ENCODE assay signal across 20 cellular contexts in genomic region chr3:105705011-105705410, GRCh38.
"Had no signal": no experiment of that assay in that cellular context is flagged by ENCODE, and none has a peak within 500 bp of the region (broad histone marks: within the 10 kb centered on the region; RNA-seq: fewer than 3 reads in every experiment).

No MANE protein-coding gene starts in this region.

- H3K9me3 Mint-ChIP-seq: dendritic cell treated with granulocyte-macrophage colony-stimulating factor and Interleukin-4, amounts not matched to agents 40 ng/mL and 50 ng/mL, for 4 days had no signal

- DNase-seq: esophagus squamous epithelium; foreskin fibroblast; glutamatergic neuron; islet precursor cell; mammary epithelial cell; mucosa of descending colon; naive thymus-derived CD8-positive, alpha-beta T cell; posterior cingulate gyrus; sigmoid colon; stimulated activated CD4-positive, alpha-beta T cell treated with anti-CD3 and anti-CD28 coated beads, Interleukin-12 subunit alpha, Interleukin-12 subunit beta, amount 100 ng/mL, for 4 hours; stimulated activated naive CD4-positive, alpha-beta T cell; stomach; substantia nigra; uterus had no signal

- H3K4me1 Mint-ChIP-seq: neural crest cell had no signal

- H3K4me1 ChIP-seq: esophagus squamous epithelium, gastroesophageal sphincter, sigmoid colon, stomach, uterus had no signal

- H3K27me3 ChIP-seq: esophagus squamous epithelium, gastroesophageal sphincter, sigmoid colon, stomach, uterus had no signal

- H3K27me3 Mint-ChIP-seq: dendritic cell treated with granulocyte-macrophage colony-stimulating factor and Interleukin-4, amounts not matched to agents 40 ng/mL and 50 ng/mL, for 4 days; naive thymus-derived CD8-positive, alpha-beta T cell; type B pancreatic cell had no signal

- ATAC-seq: gastroesophageal sphincter; left lobe of liver; mucosa of descending colon; naive thymus-derived CD8-positive, alpha-beta T cell had no signal

- H3K9me3 ChIP-seq: esophagus squamous epithelium, gastroesophageal sphincter, mucosa of descending colon, sigmoid colon, stomach, uterus had no signal

- H3K4me3 Mint-ChIP-seq: dendritic cell treated with granulocyte-macrophage colony-stimulating factor and Interleukin-4, amounts not matched to agents 40 ng/mL and 50 ng/mL, for 4 days; naive thymus-derived CD8-positive, alpha-beta T cell; neural crest cell; type B pancreatic cell had no signal

- H3K27ac ChIP-seq: esophagus squamous epithelium, gastroesophageal sphincter, sigmoid colon, skin epidermis, stomach, uterus had no signal

- H3K36me3 ChIP-seq: uterus had no signal

- H3K4me3 ChIP-seq: esophagus squamous epithelium, gastroesophageal sphincter, mucosa of descending colon, sigmoid colon, skin epidermis, stomach, uterus had no signal

- H3K27ac Mint-ChIP-seq: dendritic cell treated with granulocyte-macrophage colony-stimulating factor and Interleukin-4, amounts not matched to agents 40 ng/mL and 50 ng/mL, for 4 days; type B pancreatic cell had no signal
